In the genomic region with DNA sequence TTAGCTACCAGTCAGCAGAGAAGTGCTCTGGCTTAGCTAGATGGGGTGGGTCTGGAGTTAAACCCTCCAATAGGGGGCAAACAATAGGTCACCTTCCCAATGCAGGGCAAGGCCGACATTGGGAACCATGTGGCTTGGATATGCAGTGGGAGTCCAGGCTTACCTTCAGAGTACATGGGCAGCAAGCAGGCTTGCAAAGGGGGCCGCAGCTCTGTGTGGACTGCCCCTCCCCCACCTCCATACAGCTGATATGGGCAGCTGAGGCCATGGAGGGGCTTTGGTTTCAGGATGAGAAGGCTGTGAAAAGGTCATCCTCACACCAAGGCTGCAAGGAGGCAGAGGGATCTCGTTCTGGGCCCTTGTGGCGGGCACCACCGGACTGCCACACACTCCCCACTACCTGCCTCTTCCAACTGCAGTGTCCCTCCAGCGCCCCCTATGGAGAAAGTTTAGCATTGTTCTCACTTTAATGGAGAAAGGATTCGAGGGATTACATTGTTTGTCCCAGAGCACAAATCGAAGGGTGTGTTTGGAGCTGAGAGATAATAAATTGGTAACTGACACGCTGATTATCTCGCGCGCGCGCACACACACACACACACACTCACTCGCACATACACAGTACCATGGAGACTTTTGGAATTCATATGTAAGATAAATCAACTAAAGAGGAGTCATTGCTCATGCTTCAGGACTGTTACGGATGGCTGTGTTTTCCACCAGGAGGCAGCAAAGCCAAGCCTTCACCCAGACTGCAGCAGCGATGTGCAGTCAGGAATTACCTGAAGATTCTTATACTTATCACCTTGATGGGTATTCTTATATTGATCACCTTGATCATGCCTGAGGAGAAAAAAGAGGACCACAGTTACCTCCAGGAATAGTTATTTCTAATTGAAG, we compare ENCODE assay signal across 2 cellular contexts.
TF ChIP-seq lines count a peak whose summit lies in the region.

No MANE protein-coding gene starts in this region.

TF ChIP-seq in HEK293T, 16 proteins besides CTCF, POLR2A, EP300 and RAD21:
- TF ChIP-seq ARNT (IDR thresholded peaks at IDR 0.05) (no peak), NFRKB (IDR thresholded peaks at IDR 0.05) (no peak), LEF1 (IDR thresholded peaks at IDR 0.05; ENCODE audit: borderline replicate concordance) (no peak), ELF4 (IDR thresholded peaks at IDR 0.05) (no peak), SUZ12 (IDR thresholded peaks at IDR 0.05) (no peak), FOXA1 (IDR thresholded peaks at IDR 0.05) (no peak), TARDBP (IDR thresholded peaks at IDR 0.05) (no peak), CTBP1 (IDR thresholded peaks at IDR 0.05; ENCODE audit: borderline replicate concordance) (no peak), FOXK2 (IDR thresholded peaks at IDR 0.05) (no peak), HDGF (IDR thresholded peaks at IDR 0.05; ENCODE audit: borderline replicate concordance) (no peak), L3MBTL2 (conservative IDR thresholded peaks at IDR 0.05) (no peak), BHLHE40 (IDR thresholded peaks at IDR 0.05; ENCODE audit: borderline replicate concordance) (no peak), ZNF384 (IDR thresholded peaks at IDR 0.05) (no peak), SP1 (IDR thresholded peaks at IDR 0.05) (no peak), FOXM1 (IDR thresholded peaks at IDR 0.05; ENCODE audit: borderline replicate concordance) (no peak)
- TF ChIP-seq, protein P1, sequence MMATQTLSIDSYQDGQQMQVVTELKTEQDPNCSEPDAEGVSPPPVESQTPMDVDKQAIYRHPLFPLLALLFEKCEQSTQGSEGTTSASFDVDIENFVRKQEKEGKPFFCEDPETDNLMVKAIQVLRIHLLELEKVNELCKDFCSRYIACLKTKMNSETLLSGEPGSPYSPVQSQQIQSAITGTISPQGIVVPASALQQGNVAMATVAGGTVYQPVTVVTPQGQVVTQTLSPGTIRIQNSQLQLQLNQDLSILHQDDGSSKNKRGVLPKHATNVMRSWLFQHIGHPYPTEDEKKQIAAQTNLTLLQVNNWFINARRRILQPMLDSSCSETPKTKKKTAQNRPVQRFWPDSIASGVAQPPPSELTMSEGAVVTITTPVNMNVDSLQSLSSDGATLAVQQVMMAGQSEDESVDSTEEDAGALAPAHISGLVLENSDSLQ (IDR thresholded peaks at IDR 0.05), result no peak

TF ChIP-seq in SK-N-SH, 30 proteins besides CTCF, POLR2A, EP300 and RAD21:
- TF ChIP-seq TCF12 (IDR thresholded peaks at IDR 0.05), result no peak
- no peak for TF ChIP-seq FOXJ3 (CRISPR knock-in tag; IDR thresholded peaks at IDR 0.05)
- TF ChIP-seq NFIC (IDR thresholded peaks at IDR 0.05; ENCODE audit: borderline replicate concordance), result no peak
- TF ChIP-seq, protein P2, sequence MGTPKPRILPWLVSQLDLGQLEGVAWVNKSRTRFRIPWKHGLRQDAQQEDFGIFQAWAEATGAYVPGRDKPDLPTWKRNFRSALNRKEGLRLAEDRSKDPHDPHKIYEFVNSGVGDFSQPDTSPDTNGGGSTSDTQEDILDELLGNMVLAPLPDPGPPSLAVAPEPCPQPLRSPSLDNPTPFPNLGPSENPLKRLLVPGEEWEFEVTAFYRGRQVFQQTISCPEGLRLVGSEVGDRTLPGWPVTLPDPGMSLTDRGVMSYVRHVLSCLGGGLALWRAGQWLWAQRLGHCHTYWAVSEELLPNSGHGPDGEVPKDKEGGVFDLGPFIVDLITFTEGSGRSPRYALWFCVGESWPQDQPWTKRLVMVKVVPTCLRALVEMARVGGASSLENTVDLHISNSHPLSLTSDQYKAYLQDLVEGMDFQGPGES (IDR thresholded peaks at IDR 0.05; ENCODE audit: low read depth, low read length), result no peak
- TF ChIP-seq, protein P3, sequence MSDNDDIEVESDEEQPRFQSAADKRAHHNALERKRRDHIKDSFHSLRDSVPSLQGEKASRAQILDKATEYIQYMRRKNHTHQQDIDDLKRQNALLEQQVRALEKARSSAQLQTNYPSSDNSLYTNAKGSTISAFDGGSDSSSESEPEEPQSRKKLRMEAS (IDR thresholded peaks at IDR 0.05; ENCODE audit: low read depth), result no peak
- TF ChIP-seq TAF1 (IDR thresholded peaks at IDR 0.05; ENCODE audit: borderline replicate concordance, low read depth, low read length), result no peak
- peak; percentile 71 for TF ChIP-seq SMC3 (IDR thresholded peaks at IDR 0.05; ENCODE audit: low read depth, low read length)
